ENCODE assay signal across 23 cellular contexts in genomic region chrX:617891-618290, GRCh38. TPM values are rescaled to one million over a fixed set of nuclear protein-coding genes. Genes with fewer than 3 reads are reported as not detected.
DNase-seq lines count a peak whose midpoint lies in the region; ATAC-seq and TF ChIP-seq lines count a peak whose summit lies in the region.
"Had no signal": no experiment of that assay in that cellular context is flagged by ENCODE, and none has a peak within 500 bp of the region (broad histone marks: within the 10 kb centered on the region; RNA-seq: fewer than 3 reads in every experiment).

No MANE protein-coding gene starts in this region.

- peak overlapping the region; percentile 80 for H3K27ac Mint-ChIP-seq in glutamatergic neuron (ENCODE audit: unreplicated experiment)
- H3K27ac Mint-ChIP-seq: CD8-positive, alpha-beta memory T cell had no signal

- dilution Hi-C loops in mammary epithelial cell (cut with HindIII; ENCODE audit: low sequenced_read_pairs), result loop anchor here (10.0 kb wide), 1 partner anchor 73 kb away; no protein-coding TSS in a partner anchor

- H2BK5ac ChIP-seq in neuronal stem cell (ENCODE audit: low read length), result no peak overlapping the region

- H3K14ac ChIP-seq in neuronal stem cell (ENCODE audit: low read length), result no peak overlapping the region

- CTCF ChIA-PET in mammary epithelial cell (lab: Charles Lee; ENCODE audit: low non-redundant PET), result no interaction called here

- H2BK12ac ChIP-seq in neuronal stem cell (ENCODE audit: low read length), result no peak overlapping the region

- H3K9ac ChIP-seq in neuronal stem cell (ENCODE audit: low read depth, low read length, poor library complexity) (no peak overlapping the region), mammary epithelial cell (ENCODE audit: insufficient read depth, low read length) (no peak overlapping the region)

- H3K4me2 ChIP-seq in neuronal stem cell (ENCODE audit: insufficient read depth, low read length, poor library complexity, severe bottlenecking) (no peak overlapping the region), mammary epithelial cell (ENCODE audit: insufficient read depth, low read depth, low read length) (no peak overlapping the region)

- no peak overlapping the region for H2BK15ac ChIP-seq in neuronal stem cell (ENCODE audit: low read length)

- H3K79me2 ChIP-seq in mammary epithelial cell (ENCODE audit: insufficient read depth, low read length), result no peaks in the 10 kb centered on the region

- BruUV-seq in mammary epithelial cell (replicated peaks; lab: Mats Ljungman, UMichigan), result no TSS peak

- no peaks in the 10 kb centered on the region for H3K4me1 ChIP-seq in right atrium auricular region
- H3K4me1 ChIP-seq in heart right ventricle, result no peaks in the 10 kb centered on the region
- peaks cover 0 to 2% of the 10 kb centered on the region in 2 donors for H3K4me1 ChIP-seq in neuronal stem cell (ENCODE audit: control insufficient read depth in 2 of 2, insufficient read depth in 1 of 2, low read depth in 1 of 2, low read length in 2 of 2)
- no peaks in the 10 kb centered on the region for H3K4me1 ChIP-seq in mammary epithelial cell (ENCODE audit: insufficient read depth, low read length)

- in situ Hi-C loops in mammary epithelial cell (cut with MboI; ENCODE audit: low sequenced_read_pairs in 2 of 2), result no loop called here

- peak overlapping the region; percentile 70 for H2AK5ac ChIP-seq in neuronal stem cell (ENCODE audit: low read depth, low read length)

- H3K23ac ChIP-seq in neuronal stem cell (ENCODE audit: low read depth, low read length, poor library complexity), result no peak overlapping the region

- H3K9me3 Mint-ChIP-seq in glutamatergic neuron (ENCODE audit: unreplicated experiment), result peaks cover 20% of the 10 kb centered on the region

- no peak overlapping the region for H2AFZ ChIP-seq in neuronal stem cell (ENCODE audit: low read length)
- H2AFZ ChIP-seq in mammary epithelial cell (ENCODE audit: low read depth, low read length), result no peak overlapping the region

- intact Hi-C loops in heart right ventricle (cut with DNase I), result no loop called here
- intact Hi-C loops in mammary epithelial cell (cut with micrococcal nuclease), result no loop called here

- peak overlapping the region; percentile 38 for H3K18ac ChIP-seq in neuronal stem cell (ENCODE audit: low read length)

- H3K4ac ChIP-seq in neuronal stem cell (ENCODE audit: low read length), result no peak overlapping the region

- H3K36me3 ChIP-seq in right atrium auricular region (no peaks in the 10 kb centered on the region), heart right ventricle (no peaks in the 10 kb centered on the region), neuronal stem cell (replicated peaks in 1 of 2; ENCODE audit: control insufficient read depth in 2 of 2, insufficient read depth in 2 of 2, low read length in 2 of 2) (no peaks in the 10 kb centered on the region), mammary epithelial cell (ENCODE audit: insufficient read depth, low read length) (no peaks in the 10 kb centered on the region)
- H3K36me3 ChIP-seq: MG63 had no signal

- 63 to 73% methylated on average over 8 of the region's 8 CpGs for WGBS in heart right ventricle, 2 donors
- WGBS in neuronal stem cell (ENCODE audit: extremely low coverage in 2 of 2, insufficient read length in 2 of 2, insufficient replicate concordance in 1 of 2), 2 donors, result no CpG with 5 or more reads among the region's 8 CpGs
- 31% methylated on average over 4 of the region's 8 CpGs for WGBS in mammary epithelial cell (ENCODE audit: low coverage, missing lambda C conversion rate)

- no peak overlapping the region for H3K27ac ChIP-seq in right atrium auricular region
- H3K27ac ChIP-seq in heart right ventricle, result no peak overlapping the region
- no peak overlapping the region for H3K27ac ChIP-seq in neuronal stem cell (replicated peaks; ENCODE audit: low read length)
- no peak overlapping the region for H3K27ac ChIP-seq in mammary epithelial cell (ENCODE audit: insufficient read depth, low read depth, low read length)
- H3K27ac ChIP-seq: C4-2B had no signal

- H3K27me3 Mint-ChIP-seq in glutamatergic neuron (ENCODE audit: unreplicated experiment), result peaks cover 41% of the 10 kb centered on the region

- no peak for TF ChIP-seq CTCF in right atrium auricular region (IDR thresholded peaks at IDR 0.05)
- no peak for TF ChIP-seq CTCF in heart right ventricle (IDR thresholded peaks at IDR 0.05)
- no peak for TF ChIP-seq CTCF in glutamatergic neuron (IDR thresholded peaks at IDR 0.05; ENCODE audit: partially characterized antibody, unreplicated experiment)
- no peak for TF ChIP-seq CTCF in mammary epithelial cell (conservative IDR thresholded peaks at IDR 0.05 in 1 of 2, IDR thresholded peaks at IDR 0.05 in 1 of 2; ENCODE audit: extremely low read depth in 1 of 2, insufficient read depth in 1 of 2, low read depth in 1 of 2, low read length in 2 of 2)

- H3K9me3 ChIP-seq in right atrium auricular region (no peaks in the 10 kb centered on the region), heart right ventricle (no peaks in the 10 kb centered on the region), neuronal stem cell (replicated peaks in 1 of 2; ENCODE audit: control insufficient read depth in 2 of 2, insufficient read depth in 1 of 2, low read depth in 1 of 2, low read length in 2 of 2) (no peaks in the 10 kb centered on the region), mammary epithelial cell (replicated peaks; ENCODE audit: insufficient read depth, low read length) (peaks cover 5% of the 10 kb centered on the region)
- H3K9me3 ChIP-seq: MG63 had no signal

- no peaks in the 10 kb centered on the region for H4K20me1 ChIP-seq in mammary epithelial cell (ENCODE audit: insufficient read depth, low read length)

- H3K4me1 Mint-ChIP-seq in glutamatergic neuron (ENCODE audit: low read depth, unreplicated experiment), result peaks cover 20% of the 10 kb centered on the region

- no peak overlapping the region for H4K8ac ChIP-seq in neuronal stem cell (ENCODE audit: low read depth, low read length)

- no peak overlapping the region for H4K91ac ChIP-seq in neuronal stem cell (ENCODE audit: low read depth, low read length, poor library complexity)

- DNase-seq in right atrium auricular region (ENCODE audit: low spot score), result peak; percentile 36
- no peak for DNase-seq in heart right ventricle
- DNase-seq in glutamatergic neuron, result no peak
- DNase-seq in neuronal stem cell (ENCODE audit: low spot score), result no peak
- DNase-seq in mammary epithelial cell, result no peak
- no peak for DNase-seq in NCI-H1417 (lab: John Stamatoyannopoulos, UW)
- no peak for DNase-seq in NCI-H1092 (lab: John Stamatoyannopoulos, UW)
- DNase-seq: CD8-positive, alpha-beta memory T cell; EL; GF-D8; MG63; NCI-H1048; NCI-H146; NCI-H2029 treated with DMSO at 0.1 percent for 48 hours; NCI-H226; NCI-H510A treated with DMSO at 0.1 percent for 48 hours; NCI-H748 treated with DMSO at 0.1 percent for 48 hours had no signal

- no peaks in the 10 kb centered on the region for H3K79me1 ChIP-seq in neuronal stem cell (ENCODE audit: low read depth, low read length)

- H3K36me3 Mint-ChIP-seq in glutamatergic neuron (ENCODE audit: unreplicated experiment), result peaks cover 17% of the 10 kb centered on the region
- H3K36me3 Mint-ChIP-seq: CD8-positive, alpha-beta memory T cell had no signal

- H3K27me3 ChIP-seq in right atrium auricular region (peaks cover 0 to 12% of the 10 kb centered on the region in 2 donors), heart right ventricle (peaks cover 3 to 68% (median 56%) of the 10 kb centered on the region in 7 donors), neuronal stem cell (ENCODE audit: control insufficient read depth in 3 of 3, insufficient read depth in 3 of 3, low read depth in 1 of 3, low read length in 3 of 3) (peaks cover 17 to 54% (median 25%) of the 10 kb centered on the region in 3 experiments), mammary epithelial cell (ENCODE audit: insufficient read depth, low read length) (peaks cover 2% of the 10 kb centered on the region)
- H3K27me3 ChIP-seq: MG63 had no signal

- H3K4me3 ChIP-seq in right atrium auricular region (no peak overlapping the region), heart right ventricle (no peak overlapping the region), neuronal stem cell (ENCODE audit: low read length in 2 of 2) (no peak overlapping the region), mammary epithelial cell (replicated peaks in 1 of 3; ENCODE audit: insufficient read depth in 1 of 3, low read depth in 2 of 3, low read length in 3 of 3) (no peak overlapping the region)
- H3K4me3 ChIP-seq: K562, MG63 had no signal

- ATAC-seq in heart right ventricle, result no peak
- ATAC-seq: HepG2, K562, SK-N-SH treated with all-trans-retinoic acid at 6 μM for 48 hours had no signal

- peak overlapping the region; percentile 90 for H3K4me3 Mint-ChIP-seq in glutamatergic neuron (ENCODE audit: unreplicated experiment)
- H3K4me3 Mint-ChIP-seq: CD8-positive, alpha-beta memory T cell had no signal

- H2BK120ac ChIP-seq in neuronal stem cell (ENCODE audit: low read depth, low read length), result no peak overlapping the region

RNA-seq across cellular contexts. Expression of gene SHOX, which starts 12.7 kb away (rescaled TPM):
- total RNA-seq in right atrium auricular region (not detected), heart right ventricle (not detected), glutamatergic neuron (ENCODE audit: unreplicated experiment) (0.22 TPM), mammary epithelial cell (not detected)
- polyA plus RNA-seq in heart right ventricle (not detected), mammary epithelial cell (not detected)
- polyA plus RNA-seq in neuronal stem cell (2013, experiment 1 of 2), result not detected
- not detected for polyA plus RNA-seq in neuronal stem cell (2013, experiment 2 of 2)
- not detected for polyA minus RNA-seq in mammary epithelial cell
- total RNA-seq: CD8-positive, alpha-beta memory T cell; H7; HepG2; K562; LHCN-M2 had no signal
- polyA plus RNA-seq: CD8-positive, alpha-beta memory T cell; HepG2; K562 had no signal
